In genomic region chr17:43171761-43172487, GRCh38 we compare ENCODE assay signal across 1 cellular context.
A peak's percentile ranks its signal among the peaks of the same experiment; 100 is the strongest.
TF ChIP-seq lines count a peak whose summit lies in the region.

No MANE protein-coding gene starts in this region.

TF ChIP-seq in A549, 52 proteins besides CTCF, POLR2A, EP300 and RAD21 (continued from another document):
- TF ChIP-seq, protein P1, sequence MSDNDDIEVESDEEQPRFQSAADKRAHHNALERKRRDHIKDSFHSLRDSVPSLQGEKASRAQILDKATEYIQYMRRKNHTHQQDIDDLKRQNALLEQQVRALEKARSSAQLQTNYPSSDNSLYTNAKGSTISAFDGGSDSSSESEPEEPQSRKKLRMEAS (IDR thresholded peaks at IDR 0.05): peak; percentile 42; the same call in 1 of the 2 replicates
- TF ChIP-seq CEBPB (IDR thresholded peaks at IDR 0.05): peak; percentile 14 to 54; a peak in 2 of 4 replicates
- TF ChIP-seq PBX3 (IDR thresholded peaks at IDR 0.05): no peak
- TF ChIP-seq GATA3 (IDR thresholded peaks at IDR 0.05; ENCODE audit: borderline replicate concordance): peak; percentile 42; the same call in 1 of the 2 replicates
- TF ChIP-seq ZNF302 (CRISPR knock-in tag; IDR thresholded peaks at IDR 0.05): no peak
- no peak for TF ChIP-seq NR3C1 (IDR thresholded peaks at IDR 0.05)
- TF ChIP-seq PHF8 (IDR thresholded peaks at IDR 0.05; ENCODE audit: borderline replicate concordance, low read depth): no peak
- peak; percentile 21; the same call in 1 of the 2 replicates for TF ChIP-seq FOSL2 (IDR thresholded peaks at IDR 0.05)
- peak; percentile 76 for TF ChIP-seq FOSL2 (CRISPR knock-in tag; IDR thresholded peaks at IDR 0.05)
- TF ChIP-seq SMC3 (IDR thresholded peaks at IDR 0.05): peak; percentile 32; the same call in 1 of the 3 replicates
- TF ChIP-seq CHD2 (IDR thresholded peaks at IDR 0.05; ENCODE audit: low read length, partially characterized antibody): no peak
- peak; percentile 97 for TF ChIP-seq HOXB5 (CRISPR knock-in tag; IDR thresholded peaks at IDR 0.05)
- TF ChIP-seq HEYL (CRISPR knock-in tag; IDR thresholded peaks at IDR 0.05): no peak
TF ChIP-seq in A549: peak in this region for 6.
